ENCODE assay signal across 9 cellular contexts in the genomic region with DNA sequence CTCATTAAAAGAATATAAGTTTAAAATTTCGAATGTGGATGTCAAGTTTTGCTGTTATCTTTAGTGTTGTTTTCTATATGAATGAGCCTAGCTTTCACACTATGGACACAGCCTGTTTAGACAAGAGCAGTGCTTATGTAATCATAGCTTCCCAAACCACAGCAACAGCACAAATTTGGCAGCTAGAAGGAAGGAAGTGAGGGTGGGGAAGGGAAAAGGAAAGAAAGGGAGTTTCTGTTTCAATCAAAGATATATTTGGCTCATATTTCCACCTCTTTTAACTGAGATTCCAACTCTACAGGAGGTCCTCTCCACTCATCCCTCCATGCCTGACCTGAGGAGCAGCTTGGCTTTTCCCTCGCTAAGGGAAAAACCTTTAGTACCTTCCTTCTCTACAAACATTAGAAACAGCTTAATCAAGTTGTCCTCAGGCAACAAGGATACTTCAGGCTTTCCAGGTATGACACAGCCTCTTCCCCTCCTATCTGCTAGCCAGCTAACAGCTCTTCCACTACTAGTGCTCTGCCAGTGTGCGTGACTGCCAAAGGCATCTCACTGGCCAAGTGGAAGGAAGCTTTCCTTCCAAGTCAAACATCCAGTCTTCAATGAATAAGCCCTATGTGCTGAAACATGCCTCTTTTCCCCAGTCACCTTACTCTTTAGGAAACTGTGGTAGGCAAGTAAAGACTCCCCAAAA.
A peak's percentile ranks its signal among the peaks of the same experiment; 100 is the strongest.
DNase-seq lines count a peak whose midpoint lies in the region; ATAC-seq and TF ChIP-seq lines count a peak whose summit lies in the region.
"Had no signal": no experiment of that assay in that cellular context is flagged by ENCODE, and none has a peak within 500 bp of the region (broad histone marks: within the 10 kb centered on the region; RNA-seq: fewer than 3 reads in every experiment).

No MANE protein-coding gene starts in this region.

- H3K9me3 Mint-ChIP-seq in stimulated activated naive CD8-positive, alpha-beta T cell treated with anti-CD3 and anti-CD28 coated beads, Interleukin-15, Interleukin-2, amounts not matched to agents 100 ng/mL and 50 ng/mL, for 24 hours: peaks cover 10% of the 10 kb centered on the region

- H3K4me1 Mint-ChIP-seq in stimulated activated naive CD8-positive, alpha-beta T cell treated with anti-CD3 and anti-CD28 coated beads, Interleukin-15, Interleukin-2, amounts not matched to agents 100 ng/mL and 50 ng/mL, for 24 hours (ENCODE audit: low read depth): peaks cover 62% of the 10 kb centered on the region

- H3K4me1 ChIP-seq in adrenal gland (replicated peaks in 1 of 2): peaks cover 0 to 35% of the 10 kb centered on the region in 2 donors

- no peaks in the 10 kb centered on the region for H3K36me3 ChIP-seq in adrenal gland (replicated peaks in 1 of 2)

- WGBS in adrenal gland, 4 donors: 50 to 68% (median 57%) methylated on average over 3 of the region's 3 CpGs

- peak overlapping the region in 3 of 5 donors; percentile 3 to 66 (median 46) for H3K27ac ChIP-seq in adrenal gland

- peak overlapping the region; percentile 64 for H3K4me3 Mint-ChIP-seq in stimulated activated naive CD8-positive, alpha-beta T cell treated with anti-CD3 and anti-CD28 coated beads, Interleukin-15, Interleukin-2, amounts not matched to agents 100 ng/mL and 50 ng/mL, for 24 hours

- no peak for DNase-seq in stimulated activated naive CD8-positive, alpha-beta T cell treated with anti-CD3 and anti-CD28 coated beads, Interleukin-15, Interleukin-2, amounts not matched to agents 100 U/mL and 50 U/mL, for 24 hours
- DNase-seq in adrenal gland: no peak
- peak; percentile 65 to 87 for DNase-seq in lung microvascular endothelial cell (ENCODE audit: low read depth in 2 of 2)
- DNase-seq in NCI-H2029 (lab: John Stamatoyannopoulos, UW): no peak
- DNase-seq in cerebellar nuclear complex (lab: John Stamatoyannopoulos, UW): no peak
- DNase-seq: mesendoderm had no signal

- no peak for TF ChIP-seq CTCF in adrenal gland (IDR thresholded peaks at IDR 0.05)

- no peaks in the 10 kb centered on the region for H3K9me3 ChIP-seq in adrenal gland (replicated peaks in 1 of 3)

- ATAC-seq in stimulated activated naive CD8-positive, alpha-beta T cell treated with anti-CD3 and anti-CD28 coated beads, Interleukin-15, Interleukin-2, amounts not matched to agents 100 U/mL and 50 U/mL, for 24 hours: no peak
- no peak for ATAC-seq in HG02588 (IDR thresholded peaks at IDR 0.05; ENCODE audit: unreplicated experiment)
- no peak for ATAC-seq in HG02981 (IDR thresholded peaks at IDR 0.05; ENCODE audit: unreplicated experiment)

- no peak for TF ChIP-seq POLR2A in adrenal gland (IDR thresholded peaks at IDR 0.05)

- H3K27me3 Mint-ChIP-seq in stimulated activated naive CD8-positive, alpha-beta T cell treated with anti-CD3 and anti-CD28 coated beads, Interleukin-15, Interleukin-2, amounts not matched to agents 100 ng/mL and 50 ng/mL, for 24 hours: no peaks in the 10 kb centered on the region

- intact Hi-C loops in adrenal gland (cut with DNase I): no loop called here

- H3K4me3 ChIP-seq in adrenal gland: no peak overlapping the region

- H3K27me3 ChIP-seq in adrenal gland: no peaks in the 10 kb centered on the region

- H3K36me3 Mint-ChIP-seq in stimulated activated naive CD8-positive, alpha-beta T cell treated with anti-CD3 and anti-CD28 coated beads, Interleukin-15, Interleukin-2, amounts not matched to agents 100 ng/mL and 50 ng/mL, for 24 hours (ENCODE audit: low read depth): peaks cover 19% of the 10 kb centered on the region

- peak overlapping the region; percentile 98 for H3K27ac Mint-ChIP-seq in stimulated activated naive CD8-positive, alpha-beta T cell treated with anti-CD3 and anti-CD28 coated beads, Interleukin-15, Interleukin-2, amounts not matched to agents 100 ng/mL and 50 ng/mL, for 24 hours

Comparison
In these comparisons a context has a peak if more than half of its experiments do, and no peak if none do; other contexts are left out.
1. DNase-seq: peak in lung microvascular endothelial cell (2 of 2); none in stimulated activated naive CD8-positive, alpha-beta T cell treated with anti-CD3 and anti-CD28 coated beads, Interleukin-15, Interleukin-2, amounts not matched to agents 100 U/mL and 50 U/mL, for 24 hours (single experiment), adrenal gland (0 of 7), NCI-H2029 (single experiment) and cerebellar nuclear complex (0 of 2).